1 cellular context compared by ENCODE assay signal in the genomic region with DNA sequence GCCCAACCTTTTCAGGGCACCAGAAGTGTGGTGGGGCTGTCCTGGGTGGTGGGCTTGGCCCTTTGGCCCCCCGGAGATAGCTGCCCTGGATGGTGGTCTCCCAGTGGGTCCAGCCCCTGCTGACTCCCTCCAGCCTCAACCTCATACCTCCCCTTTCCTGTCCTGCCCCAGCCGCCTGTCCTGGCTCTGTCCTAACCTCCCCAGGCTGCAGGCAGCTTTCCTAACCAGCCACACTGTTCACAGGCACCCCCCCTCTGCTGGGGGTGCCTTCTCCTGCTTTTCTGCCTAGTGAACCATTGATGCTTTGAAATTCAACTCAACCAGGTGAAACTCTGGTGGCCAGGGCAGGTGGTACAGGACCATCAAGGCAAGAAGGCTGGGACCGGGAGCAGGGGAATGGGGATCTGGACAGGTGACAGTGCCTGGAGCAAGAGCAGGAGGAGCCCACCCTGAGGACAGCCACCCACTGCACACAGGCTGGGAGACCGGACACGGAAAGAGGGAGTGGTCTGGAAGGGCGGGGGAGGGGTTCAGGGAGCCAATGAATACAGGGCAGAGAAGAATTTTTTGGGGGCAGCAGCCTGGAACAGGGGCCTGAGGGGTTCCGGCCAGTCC.
TF ChIP-seq lines count a peak whose summit lies in the region.

No MANE protein-coding gene starts in this region.

TF ChIP-seq in A549, 52 proteins besides CTCF, POLR2A, EP300 and RAD21 (continued from another document):
- TF ChIP-seq, protein P1, sequence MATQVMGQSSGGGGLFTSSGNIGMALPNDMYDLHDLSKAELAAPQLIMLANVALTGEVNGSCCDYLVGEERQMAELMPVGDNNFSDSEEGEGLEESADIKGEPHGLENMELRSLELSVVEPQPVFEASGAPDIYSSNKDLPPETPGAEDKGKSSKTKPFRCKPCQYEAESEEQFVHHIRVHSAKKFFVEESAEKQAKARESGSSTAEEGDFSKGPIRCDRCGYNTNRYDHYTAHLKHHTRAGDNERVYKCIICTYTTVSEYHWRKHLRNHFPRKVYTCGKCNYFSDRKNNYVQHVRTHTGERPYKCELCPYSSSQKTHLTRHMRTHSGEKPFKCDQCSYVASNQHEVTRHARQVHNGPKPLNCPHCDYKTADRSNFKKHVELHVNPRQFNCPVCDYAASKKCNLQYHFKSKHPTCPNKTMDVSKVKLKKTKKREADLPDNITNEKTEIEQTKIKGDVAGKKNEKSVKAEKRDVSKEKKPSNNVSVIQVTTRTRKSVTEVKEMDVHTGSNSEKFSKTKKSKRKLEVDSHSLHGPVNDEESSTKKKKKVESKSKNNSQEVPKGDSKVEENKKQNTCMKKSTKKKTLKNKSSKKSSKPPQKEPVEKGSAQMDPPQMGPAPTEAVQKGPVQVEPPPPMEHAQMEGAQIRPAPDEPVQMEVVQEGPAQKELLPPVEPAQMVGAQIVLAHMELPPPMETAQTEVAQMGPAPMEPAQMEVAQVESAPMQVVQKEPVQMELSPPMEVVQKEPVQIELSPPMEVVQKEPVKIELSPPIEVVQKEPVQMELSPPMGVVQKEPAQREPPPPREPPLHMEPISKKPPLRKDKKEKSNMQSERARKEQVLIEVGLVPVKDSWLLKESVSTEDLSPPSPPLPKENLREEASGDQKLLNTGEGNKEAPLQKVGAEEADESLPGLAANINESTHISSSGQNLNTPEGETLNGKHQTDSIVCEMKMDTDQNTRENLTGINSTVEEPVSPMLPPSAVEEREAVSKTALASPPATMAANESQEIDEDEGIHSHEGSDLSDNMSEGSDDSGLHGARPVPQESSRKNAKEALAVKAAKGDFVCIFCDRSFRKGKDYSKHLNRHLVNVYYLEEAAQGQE (IDR thresholded peaks at IDR 0.05): no peak
TF ChIP-seq in A549: peak in this region for 0.
